ENCODE assay signal across 23 cellular contexts in genomic region chr2:105688946-105689345, GRCh38.
"Had no signal": no experiment of that assay in that cellular context is flagged by ENCODE, and none has a peak within 500 bp of the region (broad histone marks: within the 10 kb centered on the region; RNA-seq: fewer than 3 reads in every experiment).

No MANE protein-coding gene starts in this region.

- DNase-seq: colonic mucosa; cortex of kidney; effector CD8-positive, alpha-beta T cell; effector memory CD8-positive, alpha-beta T cell; endodermal cell; erythroblast; foreskin keratinocyte; heart left ventricle; hypothalamus; immature natural killer cell; left cardiac atrium; left lung; left ventricle myocardium superior; lower lobe of right lung; mammary epithelial cell; mesendoderm; midbrain had no signal

- H3K79me2 ChIP-seq: hepatocyte had no signal

- H3K4me3 ChIP-seq: colonic mucosa, gastroesophageal sphincter, heart left ventricle, hepatocyte, left lung, lower lobe of right lung had no signal

- H3K4me3 Mint-ChIP-seq: dendritic cell treated with granulocyte-macrophage colony-stimulating factor and Interleukin-4, amounts not matched to agents 40 ng/mL and 50 ng/mL, for 4 days; effector memory CD8-positive, alpha-beta T cell; endodermal cell; immature natural killer cell; memory B cell had no signal

- H3K27ac Mint-ChIP-seq: dendritic cell treated with granulocyte-macrophage colony-stimulating factor and Interleukin-4, amounts not matched to agents 40 ng/mL and 50 ng/mL, for 4 days; effector memory CD8-positive, alpha-beta T cell; endodermal cell; immature natural killer cell; memory B cell had no signal

- ATAC-seq: effector memory CD8-positive, alpha-beta T cell; esophagus mucosa; foreskin keratinocyte; gastroesophageal sphincter; left cardiac atrium; left lung; left ventricle myocardium superior had no signal

- H3K36me3 Mint-ChIP-seq: memory B cell had no signal

- H3K27ac ChIP-seq: colonic mucosa, epithelial cell of prostate, foreskin keratinocyte, gastroesophageal sphincter, heart left ventricle, hepatocyte, left lung, lower lobe of right lung had no signal

- H3K4me1 ChIP-seq: colonic mucosa, foreskin keratinocyte, gastroesophageal sphincter, heart left ventricle, left lung, lower lobe of right lung had no signal

- H3K27me3 ChIP-seq: colonic mucosa, gastroesophageal sphincter, heart left ventricle, hepatocyte, left lung had no signal

- H3K27me3 Mint-ChIP-seq: dendritic cell treated with granulocyte-macrophage colony-stimulating factor and Interleukin-4, amounts not matched to agents 40 ng/mL and 50 ng/mL, for 4 days had no signal

- H3K9me3 Mint-ChIP-seq: dendritic cell treated with granulocyte-macrophage colony-stimulating factor and Interleukin-4, amounts not matched to agents 40 ng/mL and 50 ng/mL, for 4 days; effector memory CD8-positive, alpha-beta T cell; endodermal cell; immature natural killer cell had no signal

- H3K9me3 ChIP-seq: colonic mucosa, gastroesophageal sphincter, heart left ventricle, left lung, lower lobe of right lung had no signal

- H3K4me2 ChIP-seq: hepatocyte had no signal

- H3K4me1 Mint-ChIP-seq: immature natural killer cell had no signal

- H3K36me3 ChIP-seq: colonic mucosa, gastroesophageal sphincter, heart left ventricle, left lung, lower lobe of right lung had no signal

- H2AFZ ChIP-seq: hepatocyte had no signal
